In genomic region chr6:99422912-99423311, GRCh38 we compare ENCODE assay signal across 1 cellular context.
TF ChIP-seq lines count a peak whose summit lies in the region.

No MANE protein-coding gene starts in this region.

TF ChIP-seq in GM12878, 131 proteins besides CTCF, POLR2A, EP300 and RAD21:
- TF ChIP-seq NFYA (IDR thresholded peaks at IDR 0.05; ENCODE audit: borderline replicate concordance, low read depth, low read length) (no peak), ZNF687 (IDR thresholded peaks at IDR 0.05) (no peak), ZBTB11 (CRISPR knock-in tag; IDR thresholded peaks at IDR 0.05) (no peak), YY1 (IDR thresholded peaks at IDR 0.05; ENCODE audit: low read depth, low read length) (no peak), CHD4 (IDR thresholded peaks at IDR 0.05) (no peak), ZBTB4 (CRISPR knock-in tag; IDR thresholded peaks at IDR 0.05) (no peak), FOS (IDR thresholded peaks at IDR 0.05; ENCODE audit: borderline replicate concordance, extremely low read depth, insufficient read length) (no peak), RAD51 (IDR thresholded peaks at IDR 0.05) (no peak), RELB (IDR thresholded peaks at IDR 0.05; ENCODE audit: low read depth) (no peak), EGR1 (IDR thresholded peaks at IDR 0.05; ENCODE audit: borderline replicate concordance in 1 of 2, low read depth in 2 of 2, low read length in 2 of 2) (no peak), IRF4 (IDR thresholded peaks at IDR 0.05; ENCODE audit: low read depth, low read length) (no peak)
TF ChIP-seq in GM12878: peak in this region for 0.
